1 cellular context compared by ENCODE assay signal in the genomic region with DNA sequence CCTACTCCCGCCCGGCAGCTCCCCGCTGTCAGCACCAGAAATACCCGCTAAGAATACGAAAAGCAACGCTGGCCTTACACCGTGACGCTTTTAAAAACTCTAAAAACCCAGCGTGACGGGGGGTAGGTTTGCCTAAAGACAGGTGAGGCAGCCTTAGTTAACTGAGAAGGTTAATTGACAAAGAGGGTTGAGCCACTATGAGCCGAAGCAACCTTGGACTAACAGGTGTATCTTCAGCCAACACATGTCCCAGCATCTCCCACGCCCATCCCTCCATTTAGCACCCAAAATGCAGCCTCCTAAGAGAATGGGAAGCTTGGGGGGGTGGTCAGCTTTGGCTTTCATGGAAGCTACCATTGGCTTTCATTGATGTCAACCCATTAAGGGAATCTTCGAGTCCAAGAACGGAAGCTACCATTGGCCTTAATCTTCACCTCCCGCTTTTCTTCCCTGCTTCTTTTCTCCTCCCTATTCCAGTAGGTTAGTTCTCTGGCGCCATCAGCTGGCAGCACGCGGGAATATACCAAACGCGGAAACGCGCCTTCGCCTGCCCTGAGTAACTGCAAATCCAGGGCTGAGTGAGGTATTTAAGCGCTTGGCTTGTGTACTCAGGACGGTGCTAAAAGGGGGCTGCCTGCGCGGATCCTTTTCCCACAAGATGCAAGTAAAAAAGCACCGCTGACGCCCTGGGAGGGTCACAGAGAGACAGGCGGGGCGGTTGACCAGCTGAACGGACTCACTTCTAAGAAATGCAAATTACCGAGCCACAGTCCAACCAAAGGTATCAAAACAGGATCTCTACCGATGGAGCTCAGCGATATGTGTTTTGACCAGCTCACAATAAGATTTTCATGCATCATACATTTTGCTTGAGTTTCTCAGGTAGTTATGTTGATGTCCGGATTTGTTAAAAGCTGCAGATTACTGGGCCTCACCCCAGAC.
TF ChIP-seq lines count a peak whose summit lies in the region.

No MANE protein-coding gene starts in this region.

TF ChIP-seq in K562, 482 proteins besides CTCF, POLR2A, EP300 and RAD21 (continued from another document):
- TF ChIP-seq SAFB (IDR thresholded peaks at IDR 0.05; ENCODE audit: borderline replicate concordance, low read depth, low read length): no peak
- no peak for TF ChIP-seq ZKSCAN3 (CRISPR knock-in tag; IDR thresholded peaks at IDR 0.05)
- no peak for TF ChIP-seq GTF2F1 (IDR thresholded peaks at IDR 0.05; ENCODE audit: low read depth, low read length)
- TF ChIP-seq, protein P1, sequence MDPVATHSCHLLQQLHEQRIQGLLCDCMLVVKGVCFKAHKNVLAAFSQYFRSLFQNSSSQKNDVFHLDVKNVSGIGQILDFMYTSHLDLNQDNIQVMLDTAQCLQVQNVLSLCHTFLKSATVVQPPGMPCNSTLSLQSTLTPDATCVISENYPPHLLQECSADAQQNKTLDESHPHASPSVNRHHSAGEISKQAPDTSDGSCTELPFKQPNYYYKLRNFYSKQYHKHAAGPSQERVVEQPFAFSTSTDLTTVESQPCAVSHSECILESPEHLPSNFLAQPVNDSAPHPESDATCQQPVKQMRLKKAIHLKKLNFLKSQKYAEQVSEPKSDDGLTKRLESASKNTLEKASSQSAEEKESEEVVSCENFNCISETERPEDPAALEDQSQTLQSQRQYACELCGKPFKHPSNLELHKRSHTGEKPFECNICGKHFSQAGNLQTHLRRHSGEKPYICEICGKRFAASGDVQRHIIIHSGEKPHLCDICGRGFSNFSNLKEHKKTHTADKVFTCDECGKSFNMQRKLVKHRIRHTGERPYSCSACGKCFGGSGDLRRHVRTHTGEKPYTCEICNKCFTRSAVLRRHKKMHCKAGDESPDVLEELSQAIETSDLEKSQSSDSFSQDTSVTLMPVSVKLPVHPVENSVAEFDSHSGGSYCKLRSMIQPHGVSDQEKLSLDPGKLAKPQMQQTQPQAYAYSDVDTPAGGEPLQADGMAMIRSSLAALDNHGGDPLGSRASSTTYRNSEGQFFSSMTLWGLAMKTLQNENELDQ (CRISPR knock-in tag; IDR thresholded peaks at IDR 0.05; ENCODE audit: borderline replicate concordance): no peak
- TF ChIP-seq GATAD2B (IDR thresholded peaks at IDR 0.05; ENCODE audit: borderline replicate concordance): no peak
- TF ChIP-seq, protein P2, sequence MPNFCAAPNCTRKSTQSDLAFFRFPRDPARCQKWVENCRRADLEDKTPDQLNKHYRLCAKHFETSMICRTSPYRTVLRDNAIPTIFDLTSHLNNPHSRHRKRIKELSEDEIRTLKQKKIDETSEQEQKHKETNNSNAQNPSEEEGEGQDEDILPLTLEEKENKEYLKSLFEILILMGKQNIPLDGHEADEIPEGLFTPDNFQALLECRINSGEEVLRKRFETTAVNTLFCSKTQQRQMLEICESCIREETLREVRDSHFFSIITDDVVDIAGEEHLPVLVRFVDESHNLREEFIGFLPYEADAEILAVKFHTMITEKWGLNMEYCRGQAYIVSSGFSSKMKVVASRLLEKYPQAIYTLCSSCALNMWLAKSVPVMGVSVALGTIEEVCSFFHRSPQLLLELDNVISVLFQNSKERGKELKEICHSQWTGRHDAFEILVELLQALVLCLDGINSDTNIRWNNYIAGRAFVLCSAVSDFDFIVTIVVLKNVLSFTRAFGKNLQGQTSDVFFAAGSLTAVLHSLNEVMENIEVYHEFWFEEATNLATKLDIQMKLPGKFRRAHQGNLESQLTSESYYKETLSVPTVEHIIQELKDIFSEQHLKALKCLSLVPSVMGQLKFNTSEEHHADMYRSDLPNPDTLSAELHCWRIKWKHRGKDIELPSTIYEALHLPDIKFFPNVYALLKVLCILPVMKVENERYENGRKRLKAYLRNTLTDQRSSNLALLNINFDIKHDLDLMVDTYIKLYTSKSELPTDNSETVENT (CRISPR knock-in tag; IDR thresholded peaks at IDR 0.05): no peak
- no peak for TF ChIP-seq FOXP1 (CRISPR knock-in tag; IDR thresholded peaks at IDR 0.05)
- no peak for TF ChIP-seq ASH1L (IDR thresholded peaks at IDR 0.05; ENCODE audit: borderline replicate concordance, low read depth, partially characterized antibody)
- TF ChIP-seq L3MBTL2 (IDR thresholded peaks at IDR 0.05): peak; percentile 16; the same call in 1 of the 2 replicates
- no peak for TF ChIP-seq MAZ (CRISPR knock-in tag; conservative IDR thresholded peaks at IDR 0.05 in 1 of 2, IDR thresholded peaks at IDR 0.05 in 1 of 2)
- no peak for TF ChIP-seq NCOA2 (IDR thresholded peaks at IDR 0.05; ENCODE audit: partially characterized antibody in 2 of 2)
- TF ChIP-seq TGIF2 (CRISPR knock-in tag; IDR thresholded peaks at IDR 0.05): no peak
- no peak for TF ChIP-seq ILF3 (IDR thresholded peaks at IDR 0.05; ENCODE audit: borderline replicate concordance)
- TF ChIP-seq ZNF707 (CRISPR knock-in tag; conservative IDR thresholded peaks at IDR 0.05): no peak
- TF ChIP-seq ESRRB (CRISPR knock-in tag; IDR thresholded peaks at IDR 0.05; ENCODE audit: borderline replicate concordance): no peak
- no peak for TF ChIP-seq NRF1 (conservative IDR thresholded peaks at IDR 0.05 in 1 of 2, IDR thresholded peaks at IDR 0.05 in 1 of 2)
- TF ChIP-seq CEBPG (CRISPR knock-in tag; IDR thresholded peaks at IDR 0.05): no peak
- TF ChIP-seq CEBPG (tag; conservative IDR thresholded peaks at IDR 0.05 in 1 of 2, IDR thresholded peaks at IDR 0.05 in 1 of 2): no peak
- TF ChIP-seq ZNF121 (CRISPR knock-in tag; conservative IDR thresholded peaks at IDR 0.05): no peak
- TF ChIP-seq PRMT5 (CRISPR knock-in tag; IDR thresholded peaks at IDR 0.05): no peak
- TF ChIP-seq, protein P3, sequence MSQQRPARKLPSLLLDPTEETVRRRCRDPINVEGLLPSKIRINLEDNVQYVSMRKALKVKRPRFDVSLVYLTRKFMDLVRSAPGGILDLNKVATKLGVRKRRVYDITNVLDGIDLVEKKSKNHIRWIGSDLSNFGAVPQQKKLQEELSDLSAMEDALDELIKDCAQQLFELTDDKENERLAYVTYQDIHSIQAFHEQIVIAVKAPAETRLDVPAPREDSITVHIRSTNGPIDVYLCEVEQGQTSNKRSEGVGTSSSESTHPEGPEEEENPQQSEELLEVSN (IDR thresholded peaks at IDR 0.05; ENCODE audit: borderline replicate concordance in 1 of 2, extremely low read depth in 1 of 2, insufficient read depth in 1 of 2, insufficient read length in 1 of 2, low read depth in 1 of 2, low read length in 1 of 2, poor library complexity in 1 of 2, severe bottlenecking in 1 of 2): no peak
- TF ChIP-seq, protein P4, sequence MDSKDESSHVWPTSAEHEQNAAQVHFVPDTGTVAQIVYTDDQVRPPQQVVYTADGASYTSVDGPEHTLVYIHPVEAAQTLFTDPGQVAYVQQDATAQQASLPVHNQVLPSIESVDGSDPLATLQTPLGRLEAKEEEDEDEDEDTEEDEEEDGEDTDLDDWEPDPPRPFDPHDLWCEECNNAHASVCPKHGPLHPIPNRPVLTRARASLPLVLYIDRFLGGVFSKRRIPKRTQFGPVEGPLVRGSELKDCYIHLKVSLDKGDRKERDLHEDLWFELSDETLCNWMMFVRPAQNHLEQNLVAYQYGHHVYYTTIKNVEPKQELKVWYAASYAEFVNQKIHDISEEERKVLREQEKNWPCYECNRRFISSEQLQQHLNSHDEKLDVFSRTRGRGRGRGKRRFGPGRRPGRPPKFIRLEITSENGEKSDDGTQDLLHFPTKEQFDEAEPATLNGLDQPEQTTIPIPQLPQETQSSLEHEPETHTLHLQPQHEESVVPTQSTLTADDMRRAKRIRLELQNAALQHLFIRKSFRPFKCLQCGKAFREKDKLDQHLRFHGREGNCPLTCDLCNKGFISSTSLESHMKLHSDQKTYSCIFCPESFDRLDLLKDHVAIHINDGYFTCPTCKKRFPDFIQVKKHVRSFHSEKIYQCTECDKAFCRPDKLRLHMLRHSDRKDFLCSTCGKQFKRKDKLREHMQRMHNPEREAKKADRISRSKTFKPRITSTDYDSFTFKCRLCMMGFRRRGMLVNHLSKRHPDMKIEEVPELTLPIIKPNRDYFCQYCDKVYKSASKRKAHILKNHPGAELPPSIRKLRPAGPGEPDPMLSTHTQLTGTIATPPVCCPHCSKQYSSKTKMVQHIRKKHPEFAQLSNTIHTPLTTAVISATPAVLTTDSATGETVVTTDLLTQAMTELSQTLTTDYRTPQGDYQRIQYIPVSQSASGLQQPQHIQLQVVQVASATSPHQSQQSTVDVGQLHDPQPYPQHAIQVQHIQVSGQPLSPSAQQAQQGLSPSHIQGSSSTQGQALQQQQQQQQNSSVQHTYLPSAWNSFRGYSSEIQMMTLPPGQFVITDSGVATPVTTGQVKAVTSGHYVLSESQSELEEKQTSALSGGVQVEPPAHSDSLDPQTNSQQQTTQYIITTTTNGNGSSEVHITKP (IDR thresholded peaks at IDR 0.05; ENCODE audit: partially characterized antibody): peak; percentile 43
- no peak for TF ChIP-seq ZNF165 (CRISPR knock-in tag; IDR thresholded peaks at IDR 0.05; ENCODE audit: borderline replicate concordance)
- no peak for TF ChIP-seq POLR2AphosphoS2 (IDR thresholded peaks at IDR 0.05; ENCODE audit: low read length)
- TF ChIP-seq KLF1 (tag; IDR thresholded peaks at IDR 0.05): no peak
- no peak for TF ChIP-seq BRD4 (IDR thresholded peaks at IDR 0.05)
- TF ChIP-seq RBM22 (IDR thresholded peaks at IDR 0.05; ENCODE audit: low read depth, low read length, poor library complexity, severe bottlenecking): no peak
- TF ChIP-seq, protein P5, sequence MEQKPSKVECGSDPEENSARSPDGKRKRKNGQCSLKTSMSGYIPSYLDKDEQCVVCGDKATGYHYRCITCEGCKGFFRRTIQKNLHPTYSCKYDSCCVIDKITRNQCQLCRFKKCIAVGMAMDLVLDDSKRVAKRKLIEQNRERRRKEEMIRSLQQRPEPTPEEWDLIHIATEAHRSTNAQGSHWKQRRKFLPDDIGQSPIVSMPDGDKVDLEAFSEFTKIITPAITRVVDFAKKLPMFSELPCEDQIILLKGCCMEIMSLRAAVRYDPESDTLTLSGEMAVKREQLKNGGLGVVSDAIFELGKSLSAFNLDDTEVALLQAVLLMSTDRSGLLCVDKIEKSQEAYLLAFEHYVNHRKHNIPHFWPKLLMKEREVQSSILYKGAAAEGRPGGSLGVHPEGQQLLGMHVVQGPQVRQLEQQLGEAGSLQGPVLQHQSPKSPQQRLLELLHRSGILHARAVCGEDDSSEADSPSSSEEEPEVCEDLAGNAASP (IDR thresholded peaks at IDR 0.05): no peak
- TF ChIP-seq SP2 (IDR thresholded peaks at IDR 0.05; ENCODE audit: extremely low read depth, low read depth, low read length, poor library complexity, severe bottlenecking): peak; percentile 30
- peak; percentile 77 for TF ChIP-seq SMC3 (conservative IDR thresholded peaks at IDR 0.05; ENCODE audit: insufficient read depth, low read depth, low read length)
- no peak for TF ChIP-seq ZEB2 (IDR thresholded peaks at IDR 0.05)
- TF ChIP-seq ZNF766 (CRISPR knock-in tag; conservative IDR thresholded peaks at IDR 0.05): no peak
- TF ChIP-seq ZNF124 (CRISPR knock-in tag; IDR thresholded peaks at IDR 0.05): no peak
- TF ChIP-seq SMAD2 (IDR thresholded peaks at IDR 0.05; ENCODE audit: low read depth, low read length): no peak
- no peak for TF ChIP-seq ESRRA (IDR thresholded peaks at IDR 0.05; ENCODE audit: borderline replicate concordance, low read depth)
- no peak for TF ChIP-seq SRSF1 (IDR thresholded peaks at IDR 0.05; ENCODE audit: low read depth, low read length)
- TF ChIP-seq TBP (optimal IDR thresholded peaks at IDR 0.05; ENCODE audit: low read depth, low read length): no peak
